In genomic region chr6:579339-579738, GRCh38 we compare ENCODE assay signal across 14 cellular contexts.
A peak's percentile ranks its signal among the peaks of the same experiment; 100 is the strongest.
DNase-seq lines count a peak whose midpoint lies in the region; ATAC-seq and TF ChIP-seq lines count a peak whose summit lies in the region.
"Had no signal": no experiment of that assay in that cellular context is flagged by ENCODE, and none has a peak within 500 bp of the region (broad histone marks: within the 10 kb centered on the region; RNA-seq: fewer than 3 reads in every experiment).

No MANE protein-coding gene starts in this region.

- no peak overlapping the region for H3K4me3 Mint-ChIP-seq in H9
- H3K4me3 Mint-ChIP-seq: activated CD4-positive, alpha-beta T cell treated with anti-CD3 and anti-CD28 coated beads for 36 hours had no signal

- H3K27me3 ChIP-seq in H9 (ENCODE audit: insufficient read depth, low read length) = no peaks in the 10 kb centered on the region
- H3K27me3 ChIP-seq: esophagus squamous epithelium had no signal

- intact Hi-C loops in Right ventricle myocardium inferior (cut with DNase I) = no loop called here

- no peak overlapping the region for H3K27ac ChIP-seq in H9 (ENCODE audit: insufficient read length, low read depth, low read length)
- H3K27ac ChIP-seq: esophagus squamous epithelium had no signal

- H2BK15ac ChIP-seq in H9 (ENCODE audit: low read depth, low read length) = no peak overlapping the region

- no peak overlapping the region for H3K9ac ChIP-seq in H9 (ENCODE audit: extremely low read depth, insufficient read length, low read length)

- no peak overlapping the region for H2BK5ac ChIP-seq in H9 (ENCODE audit: insufficient read length, low read length)

- no peak overlapping the region for H4K91ac ChIP-seq in H9 (ENCODE audit: insufficient read length, low read depth, low read length)

- H3K4me3 ChIP-seq in fibroblast of the aortic adventitia (ENCODE audit: low read depth, low read length) = no peak overlapping the region
- H3K4me3 ChIP-seq: esophagus squamous epithelium had no signal

- ATAC-seq in GM21576 (IDR thresholded peaks at IDR 0.05; ENCODE audit: unreplicated experiment) (no peak), Right ventricle myocardium inferior (no peak)
- ATAC-seq: activated CD4-positive, alpha-beta T cell treated with anti-CD3 and anti-CD28 coated beads for 36 hours; stimulated activated naive CD8-positive, alpha-beta T cell treated with anti-CD3 and anti-CD28 coated beads, Interleukin-15, Interleukin-2, amounts not matched to agents 100 U/mL and 50 U/mL, for 24 hours had no signal

- H2AFZ ChIP-seq in H9 (ENCODE audit: low read length) = no peak overlapping the region

- WGBS in H9 (ENCODE audit: extremely low coverage, insufficient read length, low lambda C conversion rate) = no CpG with 5 or more reads among the region's 5 CpGs

- H2AK5ac ChIP-seq in H9 (ENCODE audit: insufficient read length, low read length) = no peak overlapping the region

- no peak overlapping the region for H2BK20ac ChIP-seq in H9 (ENCODE audit: low read depth, low read length, poor library complexity, severe bottlenecking)

- no peak overlapping the region for H3K23ac ChIP-seq in H9 (ENCODE audit: insufficient read length, low read depth, low read length)

- H3K27me3 Mint-ChIP-seq in H9 (ENCODE audit: low read depth) = no peaks in the 10 kb centered on the region
- H3K27me3 Mint-ChIP-seq: activated CD4-positive, alpha-beta T cell treated with anti-CD3 and anti-CD28 coated beads for 36 hours had no signal

- H4K20me1 ChIP-seq in H9 (ENCODE audit: control insufficient read depth, insufficient read depth, insufficient read length) = no peaks in the 10 kb centered on the region

- no peaks in the 10 kb centered on the region; the same call in 1 of the 2 replicates for H3K4me1 ChIP-seq in H9 (ENCODE audit: insufficient read depth, low read length)

- DNase-seq in AG20443 (ENCODE audit: low spot score) = peak; percentile 68
- DNase-seq in H9 = no peak
- peak; percentile 10 for DNase-seq in RPMI7951 (ENCODE audit: low read depth)
- DNase-seq in fibroblast of the aortic adventitia (ENCODE audit: low read depth) = peak; percentile 22
- DNase-seq in stimulated activated CD4-positive, alpha-beta T cell treated with anti-CD3 and anti-CD28 coated beads, Interleukin-15, amount 100 ng/mL, for 24 hours = no peak
- no peak for DNase-seq in stimulated activated naive CD4-positive, alpha-beta T cell (lab: John Stamatoyannopoulos, UW)
- no peak for DNase-seq in Right ventricle myocardium inferior (ENCODE audit: missing footprints)
- DNase-seq: activated CD4-positive, alpha-beta T cell treated with anti-CD3 and anti-CD28 coated beads for 36 hours; esophagus squamous epithelium; mesenchymal stem cell; NCI-H510A; small intestine; stimulated activated naive CD8-positive, alpha-beta T cell treated with anti-CD3 and anti-CD28 coated beads, Interleukin-15, Interleukin-2, amounts not matched to agents 100 U/mL and 50 U/mL, for 24 hours had no signal

- H3K9me3 ChIP-seq in H9 (ENCODE audit: control insufficient read depth, low read depth, low read length) = peaks cover 7% of the 10 kb centered on the region
- H3K9me3 ChIP-seq: esophagus squamous epithelium had no signal

- peaks cover 26 to 30% (median 28%) of the 10 kb centered on the region in 3 experiments for H3K36me3 Mint-ChIP-seq in H9 (ENCODE audit: insufficient read depth in 1 of 3, low read depth in 3 of 3)

- no peak overlapping the region for H2BK12ac ChIP-seq in H9 (ENCODE audit: insufficient read length, low read depth, low read length)

- H3K79me2 ChIP-seq in H9 (ENCODE audit: insufficient read depth, low read length) = no peaks in the 10 kb centered on the region

- H2BK120ac ChIP-seq in H9 (ENCODE audit: low read depth, low read length, poor library complexity, severe bottlenecking) = no peak overlapping the region

- peaks cover 12 to 13% of the 10 kb centered on the region in 2 experiments; a peak in 4 of 5 replicates for H3K9me3 Mint-ChIP-seq in H9

- no peak overlapping the region for H3K4me2 ChIP-seq in H9 (ENCODE audit: insufficient read depth, insufficient read length, low read length)

- H3T11ph ChIP-seq in H9 (ENCODE audit: low read length) = no peak overlapping the region

- no peak overlapping the region for H3K4ac ChIP-seq in H9 (ENCODE audit: low read depth, low read length)

- H3K14ac ChIP-seq in H9 (ENCODE audit: insufficient read depth, low read length) = no peak overlapping the region

- H4K8ac ChIP-seq in H9 (replicated peaks; ENCODE audit: insufficient read length, low read depth, low read length) = no peak overlapping the region

- no peaks in the 10 kb centered on the region for H3K79me1 ChIP-seq in H9 (ENCODE audit: insufficient read depth, low read depth, low read length, poor library complexity, severe bottlenecking)

- H4K5ac ChIP-seq in H9 (ENCODE audit: insufficient read length, low read depth, low read length) = no peak overlapping the region

- H3K27ac Mint-ChIP-seq in H9 = no peak overlapping the region
- H3K27ac Mint-ChIP-seq: activated CD4-positive, alpha-beta T cell treated with anti-CD3 and anti-CD28 coated beads for 36 hours had no signal

- TF ChIP-seq CTCF in H9 (conservative IDR thresholded peaks at IDR 0.05) = peak; percentile 24; the same call in 2 of the 3 replicates
- TF ChIP-seq CTCF in fibroblast of the aortic adventitia (IDR thresholded peaks at IDR 0.05; ENCODE audit: insufficient read depth, low read length) = peak; percentile 25

- no peaks in the 10 kb centered on the region for H3K23me2 ChIP-seq in H9 (ENCODE audit: insufficient read length, low read depth, low read length, poor library complexity, severe bottlenecking)

- no peak overlapping the region for H3K56ac ChIP-seq in H9 (ENCODE audit: insufficient read length, low read depth, low read length)

- H3K4me1 Mint-ChIP-seq in H9 = peaks cover 18 to 20% of the 10 kb centered on the region in 2 experiments

- no peak overlapping the region for H3K18ac ChIP-seq in H9 (ENCODE audit: insufficient read length, low read depth, low read length)

Comparison
In these comparisons a context has a peak if more than half of its experiments do, and no peak if none do; other contexts are left out.
1. DNase-seq: peak in AG20443 (single experiment), RPMI7951 (single experiment) and fibroblast of the aortic adventitia (single experiment); none in H9 (single experiment), stimulated activated CD4-positive, alpha-beta T cell treated with anti-CD3 and anti-CD28 coated beads, Interleukin-15, amount 100 ng/mL, for 24 hours (single experiment), stimulated activated naive CD4-positive, alpha-beta T cell (0 of 6) and Right ventricle myocardium inferior (single experiment).